ENCODE assay signal across 10 cellular contexts in genomic region chr15:96409231-96410138, GRCh38.
DNase-seq lines count a peak whose midpoint lies in the region; ATAC-seq and TF ChIP-seq lines count a peak whose summit lies in the region.
"Had no signal": no experiment of that assay in that cellular context is flagged by ENCODE, and none has a peak within 500 bp of the region (broad histone marks: within the 10 kb centered on the region; RNA-seq: fewer than 3 reads in every experiment).

No MANE protein-coding gene starts in this region.

- H3K27ac ChIP-seq in ovary = no peak overlapping the region

- H3K36me3 ChIP-seq in NT2/D1 (ENCODE audit: insufficient read depth, insufficient read length, low read length) (no peaks in the 10 kb centered on the region), ovary (no peaks in the 10 kb centered on the region)

- 4 to 7% (median 6%) methylated on average over 64 to 77 of the region's 77 CpGs for WGBS in ovary, 3 donors

- no peak for TF ChIP-seq POLR2A in ovary (IDR thresholded peaks at IDR 0.05)

- intact Hi-C loops in left cardiac atrium (cut with DNase I) = no loop called here
- intact Hi-C loops in ovary (cut with DNase I) = loop anchor here in 2 of 4 donors (5.0 to 10.0 kb wide), 2 partner anchors 42 to 45 kb away; no protein-coding TSS in a partner anchor

- ATAC-seq in left cardiac atrium = peak; percentile 24 to 30
- no peak for ATAC-seq in GM21447 (IDR thresholded peaks at IDR 0.05; ENCODE audit: unreplicated experiment)
- ATAC-seq in GM18511 (IDR thresholded peaks at IDR 0.05; ENCODE audit: unreplicated experiment) = no peak

- H3K4me3 ChIP-seq in NT2/D1 (ENCODE audit: insufficient read length, low read depth) = peak overlapping the region; percentile 27
- peak overlapping the region; percentile 17 for H3K4me3 ChIP-seq in ovary

- TF ChIP-seq EP300 in ovary (IDR thresholded peaks at IDR 0.05) = no peak

- no peak for TF ChIP-seq CTCF in ovary (IDR thresholded peaks at IDR 0.05)

- peaks cover 4% of the 10 kb centered on the region for H3K4me1 ChIP-seq in NT2/D1 (ENCODE audit: insufficient read depth, insufficient read length)
- H3K4me1 ChIP-seq in ovary (ENCODE audit: insufficient read depth) = peaks cover 6% of the 10 kb centered on the region

- no peak overlapping the region for H3K9ac ChIP-seq in NT2/D1 (ENCODE audit: insufficient read length, low read depth)

- DNase-seq in Daoy (ENCODE audit: low read depth) = peak; percentile 21
- no peak for DNase-seq in NT2/D1 (ENCODE audit: low read depth, low spot score)
- no peak for DNase-seq in left cardiac atrium
- DNase-seq in ovary = peak in 1 of 5 donors; percentile 33
- no peak for DNase-seq in GOT3 (lab: John Stamatoyannopoulos, UW)
- no peak for DNase-seq in AML-193 (lab: John Stamatoyannopoulos, UW)
- DNase-seq: NCI-H1417, SHP77 treated with DMSO at 0.1 percent for 48 hours had no signal

- peaks cover 95% of the 10 kb centered on the region for H3K27me3 ChIP-seq in NT2/D1 (ENCODE audit: insufficient read depth, insufficient read length)
- no peaks in the 10 kb centered on the region for H3K27me3 ChIP-seq in ovary

- H3K9me3 ChIP-seq in NT2/D1 (ENCODE audit: insufficient read depth, low read length) (no peaks in the 10 kb centered on the region), ovary (no peaks in the 10 kb centered on the region)

Comparison
In these comparisons a context has a peak if more than half of its experiments do, and no peak if none do; other contexts are left out.
1. ATAC-seq: peak in left cardiac atrium (2 of 2); none in GM21447 (single experiment) and GM18511 (single experiment).